1 cellular context compared by ENCODE assay signal in genomic region chr6:27129917-27130316, GRCh38.
TF ChIP-seq lines count a peak whose summit lies in the region.

No MANE protein-coding gene starts in this region.

TF ChIP-seq in H1, 55 proteins besides CTCF, POLR2A, EP300 and RAD21:
- no peak for TF ChIP-seq GABPA (IDR thresholded peaks at IDR 0.05; ENCODE audit: borderline replicate concordance, insufficient read depth, low read length)
- TF ChIP-seq POLR2AphosphoS5 (IDR thresholded peaks at IDR 0.05; ENCODE audit: low read depth, low read length) = 0 out of 2 replicates have a peak, but pooled peaks have one; percentile 31
- no peak for TF ChIP-seq E2F6 (IDR thresholded peaks at IDR 0.05)
- no peak for TF ChIP-seq NRF1 (IDR thresholded peaks at IDR 0.05; ENCODE audit: low read depth, low read length)
- TF ChIP-seq TAF7 (optimal IDR thresholded peaks at IDR 0.05; ENCODE audit: borderline replicate concordance, low read depth, low read length) = no peak
TF ChIP-seq in H1: peak in this region for 1.
